Comparison of ENCODE assay signal across 8 cellular contexts in genomic region chr9:95506692-95507455, GRCh38.
DNase-seq lines count a peak whose midpoint lies in the region; ATAC-seq and TF ChIP-seq lines count a peak whose summit lies in the region.

No MANE protein-coding gene starts in this region.

- DNase-seq in stimulated activated CD4-positive, alpha-beta T cell treated with anti-CD3 and anti-CD28 coated beads, Interleukin-12 subunit alpha, Interleukin-12 subunit beta, amount 100 ng/mL, for 4 hours = peak; percentile 28
- no peak for DNase-seq in stimulated activated CD4-positive, alpha-beta T cell treated with anti-CD3 and anti-CD28 coated beads, Interleukin-2, amount 100 ng/mL, for 48 hours
- DNase-seq in HuH-7.5 (ENCODE audit: low spot score) = peak; percentile 46
- DNase-seq in central memory CD4-positive, alpha-beta T cell = peak; percentile 33
- peak; percentile 29 for DNase-seq in stimulated activated CD4-positive, alpha-beta T cell treated with anti-CD3 and anti-CD28 coated beads, Interleukin-4, amount 100 ng/mL, for 4 hours

- H3K27me3 ChIP-seq in layer of hippocampus (ENCODE audit: control insufficient read depth, insufficient read depth, low read length) = no peaks in the 10 kb centered on the region

- ATAC-seq in SK-N-SH treated with all-trans-retinoic acid at 6 μM for 48 hours (peak; percentile 21), GM18861 (IDR thresholded peaks at IDR 0.05; ENCODE audit: unreplicated experiment) (no peak)

- H3K27ac ChIP-seq in layer of hippocampus (ENCODE audit: low read depth, low read length) = peak overlapping the region; percentile 90

TF ChIP-seq in SK-N-SH treated with all-trans-retinoic acid at 6 μM for 48 hours, 23 proteins besides CTCF, POLR2A, EP300 and RAD21:
- TF ChIP-seq POU6F1 (CRISPR knock-in tag; IDR thresholded peaks at IDR 0.05; ENCODE audit: borderline replicate concordance, low read depth) (no peak), CSDC2 (CRISPR knock-in tag; IDR thresholded peaks at IDR 0.05) (no peak), BACH2 (CRISPR knock-in tag; IDR thresholded peaks at IDR 0.05; ENCODE audit: borderline replicate concordance) (no peak), TCF4 (CRISPR knock-in tag; IDR thresholded peaks at IDR 0.05; ENCODE audit: borderline replicate concordance) (no peak), ZNF565 (CRISPR knock-in tag; conservative IDR thresholded peaks at IDR 0.05; ENCODE audit: low read depth) (no peak), ISL1 (CRISPR knock-in tag; IDR thresholded peaks at IDR 0.05) (no peak), TSHZ2 (CRISPR knock-in tag; IDR thresholded peaks at IDR 0.05) (no peak), GLIS3 (CRISPR knock-in tag; IDR thresholded peaks at IDR 0.05) (no peak)
TF ChIP-seq in SK-N-SH treated with all-trans-retinoic acid at 6 μM for 48 hours: peak in this region for 0.

Comparison
In these comparisons a context has a peak if more than half of its experiments do, and no peak if none do; other contexts are left out.
1. DNase-seq: peak in stimulated activated CD4-positive, alpha-beta T cell treated with anti-CD3 and anti-CD28 coated beads, Interleukin-12 subunit alpha, Interleukin-12 subunit beta, amount 100 ng/mL, for 4 hours (single experiment), HuH-7.5 (single experiment), central memory CD4-positive, alpha-beta T cell (single experiment) and stimulated activated CD4-positive, alpha-beta T cell treated with anti-CD3 and anti-CD28 coated beads, Interleukin-4, amount 100 ng/mL, for 4 hours (2 of 2); none in stimulated activated CD4-positive, alpha-beta T cell treated with anti-CD3 and anti-CD28 coated beads, Interleukin-2, amount 100 ng/mL, for 48 hours (0 of 2).